Comparison of ENCODE assay signal across 8 cellular contexts in the genomic region with DNA sequence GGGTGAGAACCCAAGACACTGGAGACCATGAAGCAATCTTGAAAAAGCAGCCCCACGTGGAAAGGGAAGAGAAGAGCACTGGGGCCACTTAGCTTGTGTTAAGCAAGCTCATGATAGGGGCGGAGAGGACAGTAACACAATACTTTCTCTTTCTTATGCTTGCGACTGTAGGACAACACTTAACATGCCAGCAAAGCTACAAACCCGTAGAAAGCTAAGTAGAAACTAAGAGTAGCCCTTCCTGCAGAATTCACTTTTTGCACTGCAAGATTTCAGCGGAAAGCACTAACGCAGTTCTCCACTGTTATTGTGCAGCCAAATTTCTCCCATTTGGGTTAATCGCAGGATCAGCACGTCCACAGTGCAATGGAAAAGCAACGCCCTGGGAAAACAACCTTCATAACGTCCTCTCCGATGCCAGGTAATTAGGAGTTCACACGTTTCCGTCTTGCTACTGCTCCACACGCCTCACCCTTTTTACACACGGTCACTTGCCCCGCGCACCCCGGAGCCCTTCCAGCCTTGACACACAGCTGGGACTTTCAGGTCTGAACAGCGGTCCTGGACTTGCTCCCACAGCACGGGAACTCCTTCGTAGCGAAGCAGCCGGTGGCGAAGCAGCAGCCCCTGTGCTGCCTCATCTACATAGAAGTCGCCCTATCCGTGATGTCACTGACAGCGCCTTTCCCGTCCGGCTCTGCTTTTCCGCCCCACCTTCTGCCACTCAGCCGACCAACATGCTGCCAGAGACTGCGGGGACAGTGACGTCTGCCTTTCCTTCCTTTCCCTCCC.
DNase-seq lines count a peak whose midpoint lies in the region; ATAC-seq and TF ChIP-seq lines count a peak whose summit lies in the region.

No MANE protein-coding gene starts in this region.

- H3K27me3 ChIP-seq in duodenal mucosa (ENCODE audit: control insufficient read depth in 1 of 2, insufficient read depth in 2 of 2, low read length in 2 of 2), result peaks cover 5 to 7% of the 10 kb centered on the region in 2 donors
- H3K27me3 ChIP-seq in lung (ENCODE audit: control insufficient read depth, insufficient read depth), result no peaks in the 10 kb centered on the region

- 0 to 1% methylated on average over 33 of the region's 33 CpGs for WGBS in lung, 2 donors

- peak overlapping the region; percentile 74 to 91 for H3K4me3 ChIP-seq in duodenal mucosa (ENCODE audit: low read depth in 1 of 2, low read length in 2 of 2)
- peak overlapping the region; percentile 56 for H3K4me3 ChIP-seq in lung

- TF ChIP-seq CTCF in lung (IDR thresholded peaks at IDR 0.05; ENCODE audit: control extremely low read depth, extremely low read depth), result no peak

- H3K4me1 ChIP-seq in duodenal mucosa (ENCODE audit: control insufficient read depth in 1 of 2, insufficient read depth in 2 of 2, low read length in 2 of 2) (peaks cover 7 to 17% of the 10 kb centered on the region in 2 donors), lung (ENCODE audit: control insufficient read depth in 2 of 2, insufficient read depth in 2 of 2, low read length in 2 of 2) (peaks cover 0 to 4% of the 10 kb centered on the region in 2 donors)

- H3K9me3 ChIP-seq in duodenal mucosa (ENCODE audit: control insufficient read depth in 1 of 2, low read length in 2 of 2) (no peaks in the 10 kb centered on the region), lung (ENCODE audit: control insufficient read depth in 2 of 2, insufficient read depth in 1 of 2, low read length in 1 of 2) (no peaks in the 10 kb centered on the region)

- peak overlapping the region; percentile 59 to 93 for H3K9ac ChIP-seq in duodenal mucosa (ENCODE audit: low read depth in 1 of 2, low read length in 2 of 2)

- H3K36me3 ChIP-seq in duodenal mucosa (ENCODE audit: control insufficient read depth in 1 of 2, insufficient read depth in 2 of 2, low read length in 2 of 2) (no peaks in the 10 kb centered on the region), lung (ENCODE audit: control insufficient read depth in 2 of 2, insufficient read depth in 2 of 2, low read length in 2 of 2) (no peaks in the 10 kb centered on the region)

- peak overlapping the region; percentile 67 for H3K27ac ChIP-seq in duodenal mucosa (ENCODE audit: low read depth, low read length)
- peak overlapping the region; percentile 43 to 97 for H3K27ac ChIP-seq in lung (ENCODE audit: low read depth in 1 of 2, low read length in 1 of 2)

- ATAC-seq in GM19025 (IDR thresholded peaks at IDR 0.05; ENCODE audit: low read depth, unreplicated experiment) (peak; percentile 62), HG03354 (IDR thresholded peaks at IDR 0.05; ENCODE audit: poor library complexity, severe bottlenecking, unreplicated experiment) (peak; percentile 73), lung (ENCODE audit: insufficient read depth, low FRiP score) (peak; percentile 91)

- DNase-seq in AG08395 (ENCODE audit: low spot score) (peak; percentile 37), NCI-H526 treated with DMSO at 0.1 percent for 48 hours (lab: John Stamatoyannopoulos, UW) (peak; percentile 99), lung (ENCODE audit: low spot score) (peak; percentile 90)
- peak; percentile 82 to 87 for DNase-seq in activated CD4-positive, alpha-beta T cell treated with anti-CD3 and anti-CD28 coated beads, Interleukin-2, amount 50 U/mL, for 48 hours
- peak; percentile 57 to 79 (median 75) for DNase-seq in stimulated activated CD4-positive, alpha-beta T cell treated with anti-CD3 and anti-CD28 coated beads, TNF-alpha, amount 100 ng/mL, for 24 hours (ENCODE audit: low read depth in 3 of 3)

Comparison
In these comparisons a context has a peak if more than half of its experiments do, and no peak if none do; other contexts are left out.
1. Peak in every context shown above with its lines: DNase-seq, ATAC-seq, H3K4me3 ChIP-seq and H3K27ac ChIP-seq.
2. DNase-seq: peak in every context shown above with its lines; median percentile 99 in NCI-H526 treated with DMSO at 0.1 percent for 48 hours; 90 in lung; 84 in activated CD4-positive, alpha-beta T cell treated with anti-CD3 and anti-CD28 coated beads, Interleukin-2, amount 50 U/mL, for 48 hours; 75 in stimulated activated CD4-positive, alpha-beta T cell treated with anti-CD3 and anti-CD28 coated beads, TNF-alpha, amount 100 ng/mL, for 24 hours; 37 in AG08395.